ENCODE assay signal across 1 cellular context in genomic region chr10:7248148-7248547, GRCh38.
A peak's percentile ranks its signal among the peaks of the same experiment; 100 is the strongest.
TF ChIP-seq lines count a peak whose summit lies in the region.

No MANE protein-coding gene starts in this region.

TF ChIP-seq in SK-N-SH, 30 proteins besides CTCF, POLR2A, EP300 and RAD21 (continued from another document):
- no peak for TF ChIP-seq REST (IDR thresholded peaks at IDR 0.05; ENCODE audit: low read depth, low read length)
- peak; percentile 94 for TF ChIP-seq GATA2 (CRISPR knock-in tag; IDR thresholded peaks at IDR 0.05)
- TF ChIP-seq USF2 (IDR thresholded peaks at IDR 0.05; ENCODE audit: borderline replicate concordance, low read depth, low read length) = no peak
- no peak for TF ChIP-seq SMC3 (IDR thresholded peaks at IDR 0.05; ENCODE audit: low read depth, low read length)
- no peak for TF ChIP-seq FOXM1 (IDR thresholded peaks at IDR 0.05; ENCODE audit: low read depth)
- peak; percentile 52 for TF ChIP-seq CHD2 (IDR thresholded peaks at IDR 0.05; ENCODE audit: low read length, partially characterized antibody)
- no peak for TF ChIP-seq FOSL2 (IDR thresholded peaks at IDR 0.05; ENCODE audit: borderline replicate concordance, low read depth)
- no peak; the same call in 1 of the 2 replicates for TF ChIP-seq RFX5 (IDR thresholded peaks at IDR 0.05; ENCODE audit: low read length)
- TF ChIP-seq TCF12 (IDR thresholded peaks at IDR 0.05) = peak; percentile 15
- TF ChIP-seq TEAD4 (IDR thresholded peaks at IDR 0.05; ENCODE audit: borderline replicate concordance, insufficient read depth) = no peak
- no peak for TF ChIP-seq YY1 (IDR thresholded peaks at IDR 0.05; ENCODE audit: low read depth)
- TF ChIP-seq FOXJ3 (CRISPR knock-in tag; IDR thresholded peaks at IDR 0.05) = peak; percentile 90
- TF ChIP-seq POLR2AphosphoS5 (IDR thresholded peaks at IDR 0.05; ENCODE audit: low read depth, low read length) = no peak
- no peak for TF ChIP-seq MXI1 (IDR thresholded peaks at IDR 0.05; ENCODE audit: low read depth, low read length)
- TF ChIP-seq EZH2phosphoT487 (IDR thresholded peaks at IDR 0.05; ENCODE audit: borderline replicate concordance, low read depth) = no peak
- no peak for TF ChIP-seq JUND (IDR thresholded peaks at IDR 0.05)
- no peak for TF ChIP-seq NFIC (IDR thresholded peaks at IDR 0.05; ENCODE audit: borderline replicate concordance)
- no peak for TF ChIP-seq NRF1 (IDR thresholded peaks at IDR 0.05; ENCODE audit: low read depth, low read length)
- TF ChIP-seq MAX (IDR thresholded peaks at IDR 0.05; ENCODE audit: low read depth) = no peak
- TF ChIP-seq TAF1 (IDR thresholded peaks at IDR 0.05; ENCODE audit: borderline replicate concordance, low read depth, low read length) = no peak
- no peak for TF ChIP-seq ELF1 (IDR thresholded peaks at IDR 0.05)
- no peak for TF ChIP-seq SIN3A (IDR thresholded peaks at IDR 0.05; ENCODE audit: borderline replicate concordance, low read depth, low read length)
